Comparison of ENCODE assay signal across 21 cellular contexts in genomic region chr5:117207088-117207668, GRCh38.
DNase-seq lines count a peak whose midpoint lies in the region; ATAC-seq, FAIRE-seq and TF ChIP-seq lines count a peak whose summit lies in the region.
"Had no signal": no experiment of that assay in that cellular context is flagged by ENCODE, and none has a peak within 500 bp of the region (broad histone marks: within the 10 kb centered on the region; RNA-seq: fewer than 3 reads in every experiment).

No MANE protein-coding gene starts in this region.

- H3K27me3 Mint-ChIP-seq in nephron (ENCODE audit: low read depth): no peaks in the 10 kb centered on the region
- H3K27me3 Mint-ChIP-seq: IgD-negative memory B cell had no signal

- no peak overlapping the region for H2BK12ac ChIP-seq in H1 (ENCODE audit: low read depth, low read length)

- TF ChIP-seq POLR2A in H1 (IDR thresholded peaks at IDR 0.05; ENCODE audit: control extremely low read depth in 1 of 2, low read depth in 2 of 2, low read length in 2 of 2): no peak

- no peak overlapping the region for H2BK120ac ChIP-seq in H1 (replicated peaks; ENCODE audit: low read depth, low read length)

- no peak overlapping the region for H3K14ac ChIP-seq in H1 (ENCODE audit: insufficient read length)

- no peak overlapping the region for H3K9ac ChIP-seq in H1 (replicated peaks in 1 of 4; ENCODE audit: extremely low read depth in 1 of 4, low read depth in 3 of 4, low read length in 3 of 4)
- H3K9ac ChIP-seq: BLaER1 had no signal

- H3K4me2 ChIP-seq in H1 (ENCODE audit: insufficient read depth in 1 of 2, low read depth in 2 of 2, low read length in 2 of 2) (no peak overlapping the region), PC-9 (no peak overlapping the region)
- H3K4me2 ChIP-seq: BLaER1 had no signal

- no peak overlapping the region for H2AK5ac ChIP-seq in H1 (ENCODE audit: low read depth, low read length)

- H3K4ac ChIP-seq in H1 (replicated peaks; ENCODE audit: insufficient read length, low read depth, low read length): no peak overlapping the region

- no peak overlapping the region for H4K8ac ChIP-seq in H1 (ENCODE audit: extremely low read depth, insufficient read depth, low read length)

- WGBS in H1 (ENCODE audit: extremely low coverage in 1 of 2, insufficient coverage in 1 of 2, insufficient read length in 1 of 2, insufficient replicate concordance in 2 of 2, low coverage in 1 of 2, low lambda C conversion rate in 2 of 2, missing lambda C conversion rate in 1 of 2), 2 experiments: 84% methylated on average over 9 of the region's 9 CpGs; no CpG with 5 or more reads in 1 of the 2 experiments
- no CpG with 5 or more reads among the region's 9 CpGs for WGBS in iPS DF 6.9 (ENCODE audit: insufficient coverage, insufficient read length)

- peak; percentile 16 for DNase-seq in H7
- no peak for DNase-seq in H1 (ENCODE audit: low read depth in 1 of 2, low spot score in 2 of 2)
- peak; percentile 13 for DNase-seq in iPS DF 6.9 (ENCODE audit: low read depth, low spot score)
- no peak for DNase-seq in HTR-8/SVneo (ENCODE audit: insufficient read length, low spot score)
- no peak for DNase-seq in PC-9
- DNase-seq in activated CD8-positive, alpha-beta memory T cell treated with anti-CD3 and anti-CD28 coated beads, Interleukin-2, amount 50 U/mL, for 4 hours: no peak
- DNase-seq: 8988T; CD8-positive, alpha-beta T cell; COR-L47; DMS 273 treated with DMSO at 0.1 percent for 48 hours; DMS53; DND-41; EL; KBM-7 had no signal

- H3K27ac Mint-ChIP-seq in nephron: peak overlapping the region in 2 of 3 experiments; percentile 16 to 74
- H3K27ac Mint-ChIP-seq: CD8-positive, alpha-beta T cell; IgD-negative memory B cell had no signal

- no peak overlapping the region for H3K23ac ChIP-seq in H1 (ENCODE audit: insufficient read length)

- FAIRE-seq in H1 (lab: Jason Lieb, UNC): peak; percentile 66
- FAIRE-seq in HTR-8/SVneo (lab: Jason Lieb, UNC): no peak
- FAIRE-seq: GM12878, H54 had no signal

- H3F3A ChIP-seq in PC-9 (ENCODE audit: insufficient read depth, low read depth): no peaks in the 10 kb centered on the region

- H3K79me2 ChIP-seq in H1 (ENCODE audit: control insufficient read depth in 1 of 2, insufficient read depth in 2 of 2, low read length in 2 of 2) (no peaks in the 10 kb centered on the region), PC-9 (ENCODE audit: low read depth) (no peaks in the 10 kb centered on the region)

- no peaks in the 10 kb centered on the region; the same call in 1 of the 2 replicates for H3K79me1 ChIP-seq in H1 (ENCODE audit: low read depth, low read length)

- no peak overlapping the region for H3K18ac ChIP-seq in H1 (ENCODE audit: extremely low read depth, low read length)

- no peaks in the 10 kb centered on the region for H3K36me3 Mint-ChIP-seq in nephron (ENCODE audit: low read depth)
- H3K36me3 Mint-ChIP-seq: CD8-positive, alpha-beta T cell; IgD-negative memory B cell had no signal

- H2BK5ac ChIP-seq in H1 (ENCODE audit: low read depth, low read length): no peak overlapping the region

- H3K9me3 Mint-ChIP-seq in nephron: no peaks in the 10 kb centered on the region

- no peak overlapping the region for H3K56ac ChIP-seq in H1 (replicated peaks; ENCODE audit: insufficient read length, low read depth, low read length)

- no peak overlapping the region for H2AFZ ChIP-seq in H1 (ENCODE audit: low read length)
- no peak overlapping the region for H2AFZ ChIP-seq in PC-9

- POLR2A ChIA-PET in H1 (lab: Charles Lee; ENCODE audit: partially characterized antibody) (no interaction called here), PC-9 (lab: Charles Lee; ENCODE audit: unreplicated experiment) (no interaction called here)

- no peak overlapping the region for H4K5ac ChIP-seq in H1 (ENCODE audit: insufficient read length, low read depth, low read length)

- H3K9me3 ChIP-seq in H1 (ENCODE audit: insufficient read depth in 2 of 2, low read depth in 1 of 2, low read length in 1 of 2): no peaks in the 10 kb centered on the region
- no peaks in the 10 kb centered on the region for H3K9me3 ChIP-seq in iPS DF 6.9 (ENCODE audit: control insufficient read depth, insufficient read depth, low read length)
- H3K9me3 ChIP-seq in PC-9 (ENCODE audit: insufficient read depth, low read depth): no peaks in the 10 kb centered on the region
- H3K9me3 ChIP-seq: BLaER1 had no signal

- no peak for TF ChIP-seq CTCF in H1 (IDR thresholded peaks at IDR 0.05; ENCODE audit: control extremely low read depth in 1 of 3, insufficient read depth in 1 of 3, low read depth in 1 of 3, low read length in 3 of 3)
- TF ChIP-seq CTCF in nephron (IDR thresholded peaks at IDR 0.05; ENCODE audit: unreplicated experiment in 3 of 3): no peak
- no peak for TF ChIP-seq CTCF in PC-9 (conservative IDR thresholded peaks at IDR 0.05)

- H3K4me1 ChIP-seq in H1 (replicated peaks in 1 of 4; ENCODE audit: control insufficient read depth in 3 of 4, insufficient read depth in 4 of 4, low read length in 3 of 4): peaks cover 0 to 7% (median 4%) of the 10 kb centered on the region in 4 experiments; a peak in 2 of 7 replicates
- peaks cover 1% of the 10 kb centered on the region; the same call in 1 of the 2 replicates for H3K4me1 ChIP-seq in iPS DF 6.9 (ENCODE audit: control insufficient read depth, insufficient read depth, low read length)
- no peaks in the 10 kb centered on the region for H3K4me1 ChIP-seq in PC-9 (replicated peaks; ENCODE audit: insufficient read depth)
- H3K4me1 ChIP-seq: BLaER1 had no signal

- H3K4me1 Mint-ChIP-seq in nephron: peaks cover 54% of the 10 kb centered on the region

- H3K27ac ChIP-seq in H1 (ENCODE audit: low read depth, low read length) (no peak overlapping the region), iPS DF 6.9 (ENCODE audit: low read length) (no peak overlapping the region), PC-9 (no peak overlapping the region)
- H3K27ac ChIP-seq: BLaER1, HL-60 had no signal

- no peaks in the 10 kb centered on the region for H4K20me1 ChIP-seq in H1 (replicated peaks in 1 of 2; ENCODE audit: control insufficient read depth in 1 of 2, insufficient read depth in 2 of 2, low read length in 2 of 2)
- no peaks in the 10 kb centered on the region for H4K20me1 ChIP-seq in PC-9 (ENCODE audit: insufficient read depth)
- H4K20me1 ChIP-seq: BLaER1 had no signal

- H3K23me2 ChIP-seq in H1 (ENCODE audit: low read depth, low read length): no peaks in the 10 kb centered on the region

- H3K4me3 ChIP-seq in H7 (ENCODE audit: insufficient read depth, low read depth, low read length) (no peak overlapping the region), H1 (ENCODE audit: extremely low read depth in 1 of 4, insufficient read depth in 2 of 4, low read depth in 3 of 4, low read length in 4 of 4) (no peak overlapping the region), iPS DF 6.9 (ENCODE audit: low read length) (no peak overlapping the region), PC-9 (no peak overlapping the region)
- H3K4me3 ChIP-seq: BLaER1, GM12878 had no signal

- intact Hi-C loops in PC-9 (cut with micrococcal nuclease; ENCODE audit: unreplicated experiment): no loop called here

- H4K91ac ChIP-seq in H1 (replicated peaks; ENCODE audit: insufficient read length, low read length): no peak overlapping the region

- H3K27me3 ChIP-seq in H7 (ENCODE audit: control insufficient read depth, insufficient read depth, low read length): no peaks in the 10 kb centered on the region
- H3K27me3 ChIP-seq in H1 (replicated peaks in 1 of 4; ENCODE audit: control insufficient read depth in 3 of 4, extremely low read depth in 1 of 4, insufficient read depth in 3 of 4, low read length in 3 of 4): no peaks in the 10 kb centered on the region
- no peaks in the 10 kb centered on the region for H3K27me3 ChIP-seq in iPS DF 6.9 (ENCODE audit: control insufficient read depth, insufficient read depth, low read length)
- H3K27me3 ChIP-seq in PC-9 (ENCODE audit: insufficient read depth, low read depth): 0 out of 2 replicates have a peak, but pooled peaks cover 5% of the 10 kb centered on the region
- H3K27me3 ChIP-seq: BLaER1 had no signal

- H3K9me2 ChIP-seq in PC-9 (ENCODE audit: insufficient read depth): no peaks in the 10 kb centered on the region

- TF ChIP-seq RAD21 in H1 (IDR thresholded peaks at IDR 0.05 in 1 of 2, conservative IDR thresholded peaks at IDR 0.05 in 1 of 2; ENCODE audit: low read depth in 2 of 2, low read length in 2 of 2): no peak

- H2BK20ac ChIP-seq in H1 (ENCODE audit: low read length): no peak overlapping the region

- TF ChIP-seq EP300 in H1 (IDR thresholded peaks at IDR 0.05; ENCODE audit: borderline replicate concordance in 1 of 2, low read depth in 2 of 2, low read length in 2 of 2): no peak

- CTCF ChIA-PET in H1 (lab: Charles Lee; ENCODE audit: partially characterized antibody) (interaction anchor here (0.7 kb wide), 1 partner anchor 18 kb away, joined by 3 read pairs; no protein-coding TSS in a partner anchor), PC-9 (lab: Charles Lee) (no interaction called here)

- no TSS peak for BruUV-seq in PC-9 (replicated peaks; lab: Mats Ljungman, UMichigan)

- no peak overlapping the region for H3K4me3 Mint-ChIP-seq in nephron
- H3K4me3 Mint-ChIP-seq: CD8-positive, alpha-beta T cell; IgD-negative memory B cell had no signal

- H3K36me3 ChIP-seq in H7 (replicated peaks; ENCODE audit: control insufficient read depth, insufficient read depth, low read length) (no peaks in the 10 kb centered on the region), H1 (ENCODE audit: control insufficient read depth in 2 of 4, insufficient read depth in 4 of 4, low read length in 3 of 4) (no peaks in the 10 kb centered on the region), iPS DF 6.9 (ENCODE audit: control insufficient read depth, insufficient read depth, low read length) (no peaks in the 10 kb centered on the region), PC-9 (ENCODE audit: low read depth) (no peaks in the 10 kb centered on the region)
- H3K36me3 ChIP-seq: BLaER1 had no signal

- ATAC-seq in HG02610 (IDR thresholded peaks at IDR 0.05; ENCODE audit: unreplicated experiment): no peak
- ATAC-seq: CD8-positive, alpha-beta T cell; GM12878 had no signal

- H2BK15ac ChIP-seq in H1 (ENCODE audit: low read length): no peak overlapping the region

TF ChIP-seq in H1, 55 proteins besides CTCF, POLR2A, EP300 and RAD21:
- TF ChIP-seq NANOG (IDR thresholded peaks at IDR 0.05; ENCODE audit: insufficient read depth, low read depth, low read length, poor library complexity, severe bottlenecking) (peak; percentile 46), HDAC6 (IDR thresholded peaks at IDR 0.05; ENCODE audit: low read depth, low read length) (no peak)

Comparison
In these comparisons a context has a peak if more than half of its experiments do, and no peak if none do; other contexts are left out.
1. DNase-seq: peak in H7 (single experiment) and iPS DF 6.9 (single experiment); none in H1 (0 of 2), HTR-8/SVneo (single experiment), PC-9 (0 of 2) and activated CD8-positive, alpha-beta memory T cell treated with anti-CD3 and anti-CD28 coated beads, Interleukin-2, amount 50 U/mL, for 4 hours (single experiment).